27 cellular contexts compared by ENCODE assay signal in the genomic region with DNA sequence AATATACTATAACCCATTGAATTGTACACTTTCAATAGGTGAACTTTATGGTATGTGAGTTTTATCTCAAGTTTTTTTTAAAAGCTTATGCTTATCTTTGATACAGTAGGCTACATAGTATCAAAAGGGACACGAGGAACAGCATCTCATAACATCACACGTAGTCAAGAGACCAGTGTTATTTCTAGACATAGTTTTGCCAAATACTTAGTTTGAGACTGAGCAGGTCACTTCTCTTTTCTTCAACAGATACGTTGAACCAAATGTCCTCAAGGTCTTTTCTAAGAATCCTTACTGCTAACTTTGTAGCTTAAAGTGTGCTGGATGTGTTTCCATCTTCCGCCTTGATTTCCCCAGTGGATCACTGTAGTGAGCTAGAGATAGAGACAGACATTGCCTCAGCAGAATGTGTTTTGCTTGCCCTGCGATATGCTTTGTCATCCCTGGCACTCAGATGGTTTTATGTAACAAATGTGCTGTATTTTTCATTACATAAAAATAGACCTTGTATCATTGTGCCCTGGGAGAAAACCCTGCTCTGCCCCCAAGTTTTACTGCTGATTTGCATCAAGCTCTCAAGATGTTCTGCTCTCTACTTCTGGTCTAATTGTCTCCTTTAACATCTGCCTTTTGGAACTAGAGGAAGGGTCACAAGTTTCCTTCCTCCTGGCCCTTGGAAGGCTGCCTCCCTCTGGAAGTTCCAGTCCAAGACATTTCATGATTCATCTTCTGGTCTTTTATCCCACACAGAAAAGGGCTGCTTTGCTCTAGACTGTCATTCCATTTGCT.
DNase-seq lines count a peak whose midpoint lies in the region; ATAC-seq, FAIRE-seq and TF ChIP-seq lines count a peak whose summit lies in the region.
"Had no signal": no experiment of that assay in that cellular context is flagged by ENCODE, and none has a peak within 500 bp of the region (broad histone marks: within the 10 kb centered on the region; RNA-seq: fewer than 3 reads in every experiment).

No MANE protein-coding gene starts in this region.

- H3K4me3 ChIP-seq in MG63 (no peak overlapping the region), mesendoderm (ENCODE audit: low read length) (no peak overlapping the region), subcutaneous abdominal adipose tissue (ENCODE audit: low read depth in 1 of 5, low read length in 5 of 5) (no peak overlapping the region)
- H3K4me3 ChIP-seq: GM23248, prostate gland, stomach had no signal

- H3K9me3 ChIP-seq in MG63, result no peaks in the 10 kb centered on the region
- no peaks in the 10 kb centered on the region for H3K9me3 ChIP-seq in subcutaneous abdominal adipose tissue (ENCODE audit: control insufficient read depth in 5 of 5, low read length in 5 of 5)
- H3K9me3 ChIP-seq: prostate gland, stomach had no signal

- H3K18ac ChIP-seq in mesendoderm (ENCODE audit: low read length), result no peak overlapping the region

- H2AK5ac ChIP-seq in mesendoderm (ENCODE audit: low read length), result no peak overlapping the region

- H3K27me3 ChIP-seq in MG63 (peaks cover 29% of the 10 kb centered on the region), foreskin keratinocyte (no peaks in the 10 kb centered on the region), mesendoderm (ENCODE audit: insufficient read depth, low read length, poor library complexity) (no peaks in the 10 kb centered on the region), subcutaneous abdominal adipose tissue (ENCODE audit: control insufficient read depth in 5 of 5, insufficient read depth in 4 of 5, low read length in 5 of 5) (no peaks in the 10 kb centered on the region)
- H3K27me3 ChIP-seq: stomach had no signal

- peak; percentile 24 for DNase-seq in MG63
- DNase-seq in foreskin keratinocyte, result no peak
- DNase-seq in mesendoderm, result peak; percentile 16
- DNase-seq in D721Med (ENCODE audit: insufficient read length, low spot score), result no peak
- DNase-seq in activated T-cell treated with anti-CD3 and anti-CD28 coated beads, Interleukin-2, amount 50 U/mL, for 1 hour, result no peak
- no peak for DNase-seq in NCI-H2029 (lab: John Stamatoyannopoulos, UW)
- DNase-seq in HK-2 (ENCODE audit: unreplicated experiment), result no peak
- DNase-seq: activated naive CD4-positive, alpha-beta T cell treated with anti-CD3 and anti-CD28 coated beads for 36 hours; activated T-cell treated with anti-CD3 and anti-CD28 coated beads, Interleukin-2, amount 50 U/mL, for 48 hours; amygdala; GM23248; NCI-H1092 treated with DMSO at 0.1 percent for 48 hours; NCI-H1930; NCI-H345; NCI-H82; OCI-M1; stimulated activated CD4-positive, alpha-beta T cell treated with anti-CD3 and anti-CD28 coated beads, Interleukin-12 subunit alpha, Interleukin-12 subunit beta, amount 100 ng/mL, for 4 hours; stimulated activated CD4-positive, alpha-beta T cell treated with anti-CD3 and anti-CD28 coated beads, Interleukin-4, amount 100 ng/mL, for 4 hours; stomach; T-cell had no signal

- no CpG with 5 or more reads among the region's 5 CpGs for WGBS in mesendoderm (ENCODE audit: extremely low coverage, insufficient coverage, low lambda C conversion rate)

- no peak overlapping the region for H4K8ac ChIP-seq in mesendoderm (ENCODE audit: low read depth, low read length)

- no peaks in the 10 kb centered on the region for H3K79me2 ChIP-seq in mesendoderm (ENCODE audit: control insufficient read depth, insufficient read depth, low read length)

- no peak overlapping the region for H2BK15ac ChIP-seq in mesendoderm (replicated peaks; ENCODE audit: low read depth)

- H3K4me1 ChIP-seq in foreskin keratinocyte (no peaks in the 10 kb centered on the region), mesendoderm (ENCODE audit: control insufficient read depth, low read depth, low read length) (no peaks in the 10 kb centered on the region), subcutaneous abdominal adipose tissue (ENCODE audit: control insufficient read depth in 5 of 5, insufficient read depth in 5 of 5, low read length in 5 of 5) (peaks cover 0 to 10% (median 7%) of the 10 kb centered on the region in 5 donors)
- H3K4me1 ChIP-seq: prostate gland had no signal

- H3K9ac ChIP-seq in mesendoderm (ENCODE audit: low read length) (no peak overlapping the region), subcutaneous abdominal adipose tissue (ENCODE audit: low read length in 5 of 5) (no peak overlapping the region)
- H3K9ac ChIP-seq: GM23248 had no signal

- no peak overlapping the region for H2BK5ac ChIP-seq in mesendoderm (ENCODE audit: low read length)

- FAIRE-seq in D721Med (lab: Jason Lieb, UNC), result no peak
- FAIRE-seq: HepG2, TTC549, urothelium cell line had no signal

- H3K27ac ChIP-seq in foreskin keratinocyte (no peak overlapping the region), mesendoderm (ENCODE audit: low read depth, low read length) (no peak overlapping the region), subcutaneous abdominal adipose tissue (ENCODE audit: low read depth, low read length) (peak overlapping the region; percentile 35)
- H3K27ac ChIP-seq: GM23248, HL-60, prostate gland had no signal

- no peak overlapping the region for H3K56ac ChIP-seq in mesendoderm (ENCODE audit: low read length)

- H3K23ac ChIP-seq in mesendoderm (ENCODE audit: low read length), result no peak overlapping the region

- H3K79me1 ChIP-seq in mesendoderm (ENCODE audit: low read length), result no peaks in the 10 kb centered on the region

- no peak for ATAC-seq in foreskin keratinocyte
- ATAC-seq: esophagus mucosa, HepG2, T-cell had no signal

- H2BK120ac ChIP-seq in mesendoderm (ENCODE audit: low read depth, low read length), result no peak overlapping the region

- TF ChIP-seq CTCF in foreskin keratinocyte (conservative IDR thresholded peaks at IDR 0.05), result peak; percentile 32
- no peak for TF ChIP-seq CTCF in D721Med (IDR thresholded peaks at IDR 0.05; ENCODE audit: insufficient read depth, missing control alignments)

- H3K4me2 ChIP-seq in mesendoderm (ENCODE audit: low read length), result no peak overlapping the region

- H3K36me3 ChIP-seq in MG63, result no peaks in the 10 kb centered on the region
- no peaks in the 10 kb centered on the region for H3K36me3 ChIP-seq in mesendoderm (ENCODE audit: control insufficient read depth, insufficient read depth, low read length)
- no peaks in the 10 kb centered on the region for H3K36me3 ChIP-seq in subcutaneous abdominal adipose tissue (ENCODE audit: control insufficient read depth in 5 of 5, insufficient read depth in 5 of 5, low read length in 5 of 5)
- H3K36me3 ChIP-seq: prostate gland, stomach had no signal

- no peak overlapping the region for H4K5ac ChIP-seq in mesendoderm (ENCODE audit: low read length)

- H3K4ac ChIP-seq in mesendoderm (ENCODE audit: low read depth, low read length), result no peak overlapping the region

Comparison
In these comparisons a context has a peak if more than half of its experiments do, and no peak if none do; other contexts are left out.
1. DNase-seq: peak in MG63 (single experiment) and mesendoderm (single experiment); none in foreskin keratinocyte (0 of 2), D721Med (single experiment), activated T-cell treated with anti-CD3 and anti-CD28 coated beads, Interleukin-2, amount 50 U/mL, for 1 hour (single experiment), NCI-H2029 (single experiment) and HK-2 (single experiment).